1 cellular context compared by ENCODE assay signal in genomic region chr9:18343799-18344198, GRCh38.
TF ChIP-seq lines count a peak whose summit lies in the region.

No MANE protein-coding gene starts in this region.

TF ChIP-seq in liver, 16 proteins besides CTCF, POLR2A, EP300 and RAD21 (continued from another document):
- no peak for TF ChIP-seq ATF3 (IDR thresholded peaks at IDR 0.05)
- no peak for TF ChIP-seq REST (IDR thresholded peaks at IDR 0.05)
- TF ChIP-seq FOXA2 (IDR thresholded peaks at IDR 0.05): no peak
- TF ChIP-seq MAX (IDR thresholded peaks at IDR 0.05): no peak
TF ChIP-seq in liver: peak in this region for 4.
